1 cellular context compared by ENCODE assay signal in genomic region chr15:72154316-72154715, GRCh38.
TF ChIP-seq lines count a peak whose summit lies in the region.

No MANE protein-coding gene starts in this region.

TF ChIP-seq in HEK293, 187 proteins besides CTCF, POLR2A, EP300 and RAD21:
- TF ChIP-seq ZNF394 (tag by site-specific recombination; IDR thresholded peaks at IDR 0.05; ENCODE audit: borderline replicate concordance), result peak; percentile 75; the same call in 1 of the 2 replicates
- TF ChIP-seq ZNF558 (tag by site-specific recombination; IDR thresholded peaks at IDR 0.05), result no peak
- TF ChIP-seq ZFHX2 (tag by site-specific recombination; conservative IDR thresholded peaks at IDR 0.05), result peak; percentile 25; the same call in 1 of the 2 replicates
- TF ChIP-seq ZNF561 (tag by site-specific recombination; IDR thresholded peaks at IDR 0.05; ENCODE audit: borderline replicate concordance), result no peak
- peak; percentile 16; the same call in 1 of the 2 replicates for TF ChIP-seq ZNF335 (tag by site-specific recombination; conservative IDR thresholded peaks at IDR 0.05)
